ENCODE assay signal across 8 cellular contexts in genomic region chr9:106878943-106879916, GRCh38. TPM values are rescaled to one million over a fixed set of nuclear protein-coding genes. Genes with fewer than 3 reads are reported as not detected.
DNase-seq lines count a peak whose midpoint lies in the region; ATAC-seq, FAIRE-seq and TF ChIP-seq lines count a peak whose summit lies in the region.

No MANE protein-coding gene starts in this region.

- no peaks in the 10 kb centered on the region for H3K27me3 ChIP-seq in cardiac muscle cell
- H3K27me3 ChIP-seq in psoas muscle (ENCODE audit: insufficient read depth in 3 of 3, low read length in 2 of 3): no peaks in the 10 kb centered on the region

- no peak for FAIRE-seq in GM12892 (lab: Jason Lieb, UNC)

- H3K27ac ChIP-seq in cardiac muscle cell (peak overlapping the region; percentile 46), psoas muscle (peak overlapping the region; percentile 74)

- H3K9me3 ChIP-seq in cardiac muscle cell (ENCODE audit: low read depth): no peaks in the 10 kb centered on the region
- H3K9me3 ChIP-seq in psoas muscle: no peaks in the 10 kb centered on the region

- ATAC-seq in psoas muscle (peak; percentile 74 to 87 (median 82)), HG02678 (IDR thresholded peaks at IDR 0.05; ENCODE audit: unreplicated experiment) (no peak), HG03045 (IDR thresholded peaks at IDR 0.05; ENCODE audit: unreplicated experiment) (no peak), GM19324 (IDR thresholded peaks at IDR 0.05; ENCODE audit: low FRiP score, unreplicated experiment) (no peak)

- in situ Hi-C loops in SK-MEL-5 (cut with HindIII; ENCODE audit: low pct_unique_long_range_greater_than_20kb, low sequenced_read_pairs): no loop called here

- WGBS in psoas muscle, 3 donors: 23 to 32% (median 31%) methylated on average over 7 of the region's 7 CpGs

- H3K4me1 ChIP-seq in cardiac muscle cell (ENCODE audit: low read depth): peaks cover 21% of the 10 kb centered on the region
- H3K4me1 ChIP-seq in psoas muscle: peaks cover 98% of the 10 kb centered on the region

- TF ChIP-seq CTCF in cardiac muscle cell (IDR thresholded peaks at IDR 0.05; ENCODE audit: low read depth, low read length) (no peak), psoas muscle (IDR thresholded peaks at IDR 0.05) (no peak)

- TF ChIP-seq POLR2A in GM12892 (IDR thresholded peaks at IDR 0.05; ENCODE audit: low read depth, low read length): no peak

- intact Hi-C loops in psoas muscle (cut with DNase I): loop anchor here in 1 of 2 donors (5.0 kb wide), 1 partner anchor 38 kb away; no protein-coding TSS in a partner anchor

- no peaks in the 10 kb centered on the region for H3K36me3 ChIP-seq in cardiac muscle cell
- H3K36me3 ChIP-seq in psoas muscle (ENCODE audit: insufficient read depth in 1 of 2, low read depth in 1 of 2): no peaks in the 10 kb centered on the region

- H3K4me3 ChIP-seq in cardiac muscle cell: no peak overlapping the region
- H3K4me3 ChIP-seq in psoas muscle: no peak overlapping the region

- DNase-seq in HCEC 1CT (peak; percentile 91), SK-MEL-5 (ENCODE audit: low read depth, low spot score) (peak; percentile 39), cardiac muscle cell (ENCODE audit: low read depth in 1 of 2, low spot score in 1 of 2) (peak in 1 of 2 donors; percentile 95), psoas muscle (peak; percentile 74 to 76), GM12892 (ENCODE audit: insufficient read length) (no peak)

RNA-seq across cellular contexts. Expression of gene ZNF462, which starts 16.3 kb away (rescaled TPM):
- total RNA-seq in SK-MEL-5 (2014; rRNA removed; shearing (Covaris generic)): 7.3 and 8.8 TPM in 2 replicates
- 5.2 and 10.4 TPM in 2 replicates for polyA plus RNA-seq in SK-MEL-5 (2015; cell fraction: cytosol; rRNA removed)
- 13.4 and 22.4 TPM in 2 replicates for polyA plus RNA-seq in SK-MEL-5 (2015; cell fraction: nucleus; rRNA removed)
- total RNA-seq in cardiac muscle cell (28.9 and 36.8 TPM in 2 replicates), psoas muscle (100 to 1,000 TPM in 1 of 4 donors, 10 to 100 TPM in 3; 16.3 to 102 (median 24.6) TPM)
- polyA plus RNA-seq in cardiac muscle cell (11.4 and 12.7 TPM in 2 replicates), psoas muscle (1 to 10 TPM; 2.0 to 6.1 (median 2.5) TPM)
- 0.42 TPM for polyA plus RNA-seq in GM12892 (2012; ENCODE audit: missing spikeins)

Comparison
In these comparisons a context has a peak if more than half of its experiments do, and no peak if none do; other contexts are left out.
1. ATAC-seq: peak in psoas muscle (4 of 4); none in HG02678 (single experiment), HG03045 (single experiment) and GM19324 (single experiment).